ENCODE assay signal across 8 cellular contexts in genomic region chr1:31714442-31715096, GRCh38. TPM values are rescaled to one million over a fixed set of nuclear protein-coding genes. Genes with fewer than 3 reads are reported as not detected.
DNase-seq lines count a peak whose midpoint lies in the region; ATAC-seq and TF ChIP-seq lines count a peak whose summit lies in the region.

No MANE protein-coding gene starts in this region.

- peak overlapping the region; percentile 66 for H3K27ac ChIP-seq in WERI-Rb-1
- peak overlapping the region; percentile 76 to 81 for H3K27ac ChIP-seq in lung (ENCODE audit: low read depth in 1 of 2, low read length in 1 of 2)
- H3K27ac ChIP-seq in temporal lobe (ENCODE audit: low read depth, low read length) = peak overlapping the region; percentile 86

- H3K4me3 ChIP-seq in AG10803 (ENCODE audit: low read length) (peak overlapping the region; percentile 39), WERI-Rb-1 (ENCODE audit: low read depth, low read length) (peak overlapping the region; percentile 17), lung (no peak overlapping the region)

- H3K9me3 Mint-ChIP-seq in endothelial cell (ENCODE audit: unreplicated experiment) = no peaks in the 10 kb centered on the region

- peaks cover 12% of the 10 kb centered on the region for H3K27me3 Mint-ChIP-seq in endothelial cell (ENCODE audit: unreplicated experiment)

- DNase-seq in AG10803 (ENCODE audit: low read depth) (peak; percentile 75), HT-29 (ENCODE audit: low spot score) (peak; percentile 59), WERI-Rb-1 (peak; percentile 76), endothelial cell (ENCODE audit: low spot score) (peak; percentile 62), lung (ENCODE audit: low spot score) (peak; percentile 57), LoVo (ENCODE audit: low spot score) (no peak)

- TF ChIP-seq CTCF in AG10803 (conservative IDR thresholded peaks at IDR 0.05; ENCODE audit: low read length) (peak; percentile 52), WERI-Rb-1 (IDR thresholded peaks at IDR 0.05; ENCODE audit: low read depth, low read length) (peak; percentile 83), endothelial cell (IDR thresholded peaks at IDR 0.05; ENCODE audit: unreplicated experiment) (no peak), lung (IDR thresholded peaks at IDR 0.05; ENCODE audit: control extremely low read depth, extremely low read depth) (peak; percentile 12)

- 2 to 5% methylated on average over 36 to 39 of the region's 39 CpGs for WGBS in lung, 2 donors

- peak; percentile 17 for ATAC-seq in lung (ENCODE audit: insufficient read depth, low FRiP score)
- ATAC-seq in GM21390 (IDR thresholded peaks at IDR 0.05; ENCODE audit: unreplicated experiment) = no peak

- H3K27me3 ChIP-seq in WERI-Rb-1 (ENCODE audit: insufficient read depth, low read depth, severe bottlenecking) (no peaks in the 10 kb centered on the region), lung (ENCODE audit: control insufficient read depth, insufficient read depth) (peaks cover 6% of the 10 kb centered on the region)

- H3K27ac Mint-ChIP-seq in endothelial cell (ENCODE audit: unreplicated experiment) = peak overlapping the region; percentile 42

- H3K36me3 ChIP-seq in WERI-Rb-1 = no peaks in the 10 kb centered on the region
- no peaks in the 10 kb centered on the region for H3K36me3 ChIP-seq in lung (ENCODE audit: control insufficient read depth in 2 of 2, insufficient read depth in 2 of 2, low read length in 2 of 2)

- no peaks in the 10 kb centered on the region for H3K36me3 Mint-ChIP-seq in endothelial cell (ENCODE audit: low read depth, unreplicated experiment)

- H3K9me3 ChIP-seq in WERI-Rb-1 (ENCODE audit: severe bottlenecking) (no peaks in the 10 kb centered on the region), lung (ENCODE audit: control insufficient read depth in 2 of 2, insufficient read depth in 1 of 2, low read length in 1 of 2) (no peaks in the 10 kb centered on the region)

- peaks cover 0 to 8% of the 10 kb centered on the region in 2 donors for H3K4me1 ChIP-seq in lung (ENCODE audit: control insufficient read depth in 2 of 2, insufficient read depth in 2 of 2, low read length in 2 of 2)

- peak overlapping the region; percentile 81 for H3K4me3 Mint-ChIP-seq in endothelial cell (ENCODE audit: unreplicated experiment)

- peaks cover 15% of the 10 kb centered on the region for H3K4me1 Mint-ChIP-seq in endothelial cell (ENCODE audit: unreplicated experiment)

RNA-seq across cellular contexts. Expression of gene COL16A1, which starts 10.8 kb away (rescaled TPM):
- total RNA-seq in HT-29 (2014; rRNA removed; shearing (Covaris generic)) = 31.0 and 37.5 TPM in 2 replicates
- total RNA-seq in endothelial cell (ENCODE audit: unreplicated experiment) (5.3 TPM), lung (10 to 100 TPM; 63.0 to 83.2 TPM), temporal lobe (10.3 TPM)
- polyA plus RNA-seq in lung = 10 to 100 TPM; 16.5 to 23.7 TPM

RNA-seq across cellular contexts. Expression of gene ADGRB2, which starts 49.6 kb away (rescaled TPM):
- total RNA-seq in HT-29 (2014; rRNA removed; shearing (Covaris generic)) = 1.2 and 2.2 TPM in 2 replicates
- total RNA-seq in endothelial cell (ENCODE audit: unreplicated experiment) = 0.44 TPM
- 1 to 10 TPM; 1.8 to 7.6 TPM for total RNA-seq in lung
- under 1 TPM; 0.44 to 0.89 TPM for polyA plus RNA-seq in lung
- 60.2 TPM for total RNA-seq in temporal lobe
